19 cellular contexts compared by ENCODE assay signal in genomic region chr1:31995263-31995662, GRCh38. TPM values are rescaled to one million over a fixed set of nuclear protein-coding genes. Genes with fewer than 3 reads are reported as not detected.
DNase-seq lines count a peak whose midpoint lies in the region; ATAC-seq and TF ChIP-seq lines count a peak whose summit lies in the region.
"Had no signal": no experiment of that assay in that cellular context is flagged by ENCODE, and none has a peak within 500 bp of the region (broad histone marks: within the 10 kb centered on the region; RNA-seq: fewer than 3 reads in every experiment).

No MANE protein-coding gene starts in this region.

- no peaks in the 10 kb centered on the region for H3K27me3 Mint-ChIP-seq in activated CD8-positive, alpha-beta memory T cell treated with anti-CD3 and anti-CD28 coated beads, Interleukin-2, amount 10 ng/mL, durations not matched to agents 7 days and 5 days
- no peaks in the 10 kb centered on the region for H3K27me3 Mint-ChIP-seq in activated CD8-positive, alpha-beta T cell treated with anti-CD3 and anti-CD28 coated beads for 36 hours
- H3K27me3 Mint-ChIP-seq: CD4-positive, alpha-beta memory T cell had no signal

- intact Hi-C loops in activated CD8-positive, alpha-beta T cell treated with anti-CD3 and anti-CD28 coated beads for 36 hours (cut with micrococcal nuclease) = no loop called here
- intact Hi-C loops in upper lobe of right lung (cut with DNase I) = no loop called here

- H3K36me3 ChIP-seq in upper lobe of right lung = no peaks in the 10 kb centered on the region
- H3K36me3 ChIP-seq: BLaER1 had no signal

- H3K4me1 ChIP-seq in upper lobe of right lung = no peaks in the 10 kb centered on the region

- no peak for DNase-seq in activated CD8-positive, alpha-beta memory T cell treated with anti-CD3 and anti-CD28 coated beads, Interleukin-2, amount 10 ng/mL, durations not matched to agents 7 days and 5 days
- no peak for DNase-seq in activated CD8-positive, alpha-beta memory T cell treated with anti-CD3 and anti-CD28 coated beads, Interleukin-2, amount 50 U/mL, for 48 hours
- no peak for DNase-seq in activated CD8-positive, alpha-beta T cell treated with anti-CD3 and anti-CD28 coated beads for 36 hours
- DNase-seq in kidney tubule cell (ENCODE audit: low spot score) = peak; percentile 47
- peak; percentile 5 for DNase-seq in upper lobe of right lung
- no peak for DNase-seq in NCI-H82 (lab: John Stamatoyannopoulos, UW)
- DNase-seq in MV-4-11 (lab: John Stamatoyannopoulos, UW) = no peak
- DNase-seq: 8988T; CD4-positive, alpha-beta memory T cell; DMS153; DMS79; GDM1; H7; IMR-90 had no signal

- no peaks in the 10 kb centered on the region for H3K36me3 Mint-ChIP-seq in activated CD8-positive, alpha-beta memory T cell treated with anti-CD3 and anti-CD28 coated beads, Interleukin-2, amount 10 ng/mL, durations not matched to agents 7 days and 5 days
- H3K36me3 Mint-ChIP-seq in activated CD8-positive, alpha-beta T cell treated with anti-CD3 and anti-CD28 coated beads for 36 hours (ENCODE audit: low read depth) = no peaks in the 10 kb centered on the region
- H3K36me3 Mint-ChIP-seq: CD14-positive monocyte; CD4-positive, alpha-beta memory T cell had no signal

- no peak overlapping the region for H3K27ac ChIP-seq in upper lobe of right lung
- H3K27ac ChIP-seq: BLaER1 had no signal

- no peaks in the 10 kb centered on the region for H3K9me3 ChIP-seq in upper lobe of right lung
- H3K9me3 ChIP-seq: BLaER1 had no signal

- CTCF ChIA-PET in activated CD8-positive, alpha-beta memory T cell treated with anti-CD3 and anti-CD28 coated beads, Interleukin-2, amount 10 ng/mL, durations not matched to agents 7 days and 5 days (lab: Charles Lee) = interaction anchor here (1.4 to 2.0 kb wide), 2 partner anchors 8 to 114 kb away, joined by 4 to 6 read pairs; no protein-coding TSS in a partner anchor
- CTCF ChIA-PET in activated CD8-positive, alpha-beta T cell treated with anti-CD3 and anti-CD28 coated beads for 36 hours (lab: Charles Lee) = interaction anchor here (3.0 kb wide), 1 partner anchor 8 kb away, joined by 9 read pairs; no protein-coding TSS in a partner anchor

- H3K4me3 ChIP-seq in upper lobe of right lung = no peak overlapping the region
- H3K4me3 ChIP-seq: BLaER1, GM23338 had no signal

- no peak for TF ChIP-seq CTCF in activated CD8-positive, alpha-beta T cell treated with anti-CD3 and anti-CD28 coated beads for 36 hours (IDR thresholded peaks at IDR 0.05)
- no peak for TF ChIP-seq CTCF in upper lobe of right lung (IDR thresholded peaks at IDR 0.05)

- ATAC-seq in activated CD8-positive, alpha-beta memory T cell treated with anti-CD3 and anti-CD28 coated beads, Interleukin-2, amount 10 ng/mL, durations not matched to agents 7 days and 5 days = peak; percentile 61
- peak; percentile 55 for ATAC-seq in activated CD8-positive, alpha-beta T cell treated with anti-CD3 and anti-CD28 coated beads for 36 hours
- ATAC-seq in upper lobe of right lung (no peak), HG02884 (IDR thresholded peaks at IDR 0.05; ENCODE audit: unreplicated experiment) (no peak)
- ATAC-seq: GM23338, HCT116 had no signal

- peaks cover 15% of the 10 kb centered on the region for H3K4me1 Mint-ChIP-seq in activated CD8-positive, alpha-beta memory T cell treated with anti-CD3 and anti-CD28 coated beads, Interleukin-2, amount 10 ng/mL, durations not matched to agents 7 days and 5 days
- H3K4me1 Mint-ChIP-seq in activated CD8-positive, alpha-beta T cell treated with anti-CD3 and anti-CD28 coated beads for 36 hours (ENCODE audit: low read depth) = peaks cover 6% of the 10 kb centered on the region
- H3K4me1 Mint-ChIP-seq: GM23338 had no signal

- H3K27me3 ChIP-seq in upper lobe of right lung = no peaks in the 10 kb centered on the region
- H3K27me3 ChIP-seq: BLaER1 had no signal

- POLR2A ChIA-PET in activated CD8-positive, alpha-beta T cell treated with anti-CD3 and anti-CD28 coated beads for 36 hours (lab: Charles Lee) = interaction anchor here (0.6 kb wide), 1 partner anchor 10 kb away, joined by 3 read pairs; no protein-coding TSS in a partner anchor

- H3K9me3 Mint-ChIP-seq in activated CD8-positive, alpha-beta memory T cell treated with anti-CD3 and anti-CD28 coated beads, Interleukin-2, amount 10 ng/mL, durations not matched to agents 7 days and 5 days (ENCODE audit: low read depth) = no peaks in the 10 kb centered on the region
- H3K9me3 Mint-ChIP-seq in activated CD8-positive, alpha-beta T cell treated with anti-CD3 and anti-CD28 coated beads for 36 hours = no peaks in the 10 kb centered on the region
- H3K9me3 Mint-ChIP-seq: CD4-positive, alpha-beta memory T cell; GM23338 had no signal

- no peak overlapping the region for H3K4me3 Mint-ChIP-seq in activated CD8-positive, alpha-beta memory T cell treated with anti-CD3 and anti-CD28 coated beads, Interleukin-2, amount 10 ng/mL, durations not matched to agents 7 days and 5 days
- H3K4me3 Mint-ChIP-seq in activated CD8-positive, alpha-beta T cell treated with anti-CD3 and anti-CD28 coated beads for 36 hours = no peak overlapping the region
- H3K4me3 Mint-ChIP-seq: CD14-positive monocyte; CD4-positive, alpha-beta memory T cell; GM23338 had no signal

- H3K27ac Mint-ChIP-seq in activated CD8-positive, alpha-beta memory T cell treated with anti-CD3 and anti-CD28 coated beads, Interleukin-2, amount 10 ng/mL, durations not matched to agents 7 days and 5 days = no peak overlapping the region
- H3K27ac Mint-ChIP-seq in activated CD8-positive, alpha-beta T cell treated with anti-CD3 and anti-CD28 coated beads for 36 hours = no peak overlapping the region
- H3K27ac Mint-ChIP-seq: CD14-positive monocyte, GM23338 had no signal

RNA-seq across cellular contexts. Expression of gene KHDRBS1, which starts 18.4 kb away (rescaled TPM):
- 100 to 1,000 TPM; 166 to 183 TPM for total RNA-seq in activated CD8-positive, alpha-beta memory T cell treated with anti-CD3 and anti-CD28 coated beads, Interleukin-2, amount 10 ng/mL, durations not matched to agents 7 days and 5 days
- total RNA-seq in activated CD8-positive, alpha-beta T cell treated with anti-CD3 and anti-CD28 coated beads for 36 hours = 100 to 1,000 TPM; 201 to 203 TPM
- total RNA-seq in upper lobe of right lung = 81.7 TPM

RNA-seq across cellular contexts. Expression of gene PTP4A2, which starts 57.1 kb away (rescaled TPM):
- total RNA-seq in activated CD8-positive, alpha-beta memory T cell treated with anti-CD3 and anti-CD28 coated beads, Interleukin-2, amount 10 ng/mL, durations not matched to agents 7 days and 5 days = 100 to 1,000 TPM; 401 to 507 TPM
- 100 to 1,000 TPM; 273 to 296 TPM for total RNA-seq in activated CD8-positive, alpha-beta T cell treated with anti-CD3 and anti-CD28 coated beads for 36 hours
- total RNA-seq in upper lobe of right lung = 244 TPM

Comparison
In these comparisons a context has a peak if more than half of its experiments do, and no peak if none do; other contexts are left out.
1. ATAC-seq: peak in activated CD8-positive, alpha-beta memory T cell treated with anti-CD3 and anti-CD28 coated beads, Interleukin-2, amount 10 ng/mL, durations not matched to agents 7 days and 5 days (single experiment) and activated CD8-positive, alpha-beta T cell treated with anti-CD3 and anti-CD28 coated beads for 36 hours (single experiment); none in upper lobe of right lung (single experiment) and HG02884 (single experiment).
2. DNase-seq: peak in kidney tubule cell (single experiment) and upper lobe of right lung (single experiment); none in activated CD8-positive, alpha-beta memory T cell treated with anti-CD3 and anti-CD28 coated beads, Interleukin-2, amount 10 ng/mL, durations not matched to agents 7 days and 5 days (single experiment), activated CD8-positive, alpha-beta memory T cell treated with anti-CD3 and anti-CD28 coated beads, Interleukin-2, amount 50 U/mL, for 48 hours (single experiment), activated CD8-positive, alpha-beta T cell treated with anti-CD3 and anti-CD28 coated beads for 36 hours (single experiment), NCI-H82 (single experiment) and MV-4-11 (single experiment).